In the genomic region with DNA sequence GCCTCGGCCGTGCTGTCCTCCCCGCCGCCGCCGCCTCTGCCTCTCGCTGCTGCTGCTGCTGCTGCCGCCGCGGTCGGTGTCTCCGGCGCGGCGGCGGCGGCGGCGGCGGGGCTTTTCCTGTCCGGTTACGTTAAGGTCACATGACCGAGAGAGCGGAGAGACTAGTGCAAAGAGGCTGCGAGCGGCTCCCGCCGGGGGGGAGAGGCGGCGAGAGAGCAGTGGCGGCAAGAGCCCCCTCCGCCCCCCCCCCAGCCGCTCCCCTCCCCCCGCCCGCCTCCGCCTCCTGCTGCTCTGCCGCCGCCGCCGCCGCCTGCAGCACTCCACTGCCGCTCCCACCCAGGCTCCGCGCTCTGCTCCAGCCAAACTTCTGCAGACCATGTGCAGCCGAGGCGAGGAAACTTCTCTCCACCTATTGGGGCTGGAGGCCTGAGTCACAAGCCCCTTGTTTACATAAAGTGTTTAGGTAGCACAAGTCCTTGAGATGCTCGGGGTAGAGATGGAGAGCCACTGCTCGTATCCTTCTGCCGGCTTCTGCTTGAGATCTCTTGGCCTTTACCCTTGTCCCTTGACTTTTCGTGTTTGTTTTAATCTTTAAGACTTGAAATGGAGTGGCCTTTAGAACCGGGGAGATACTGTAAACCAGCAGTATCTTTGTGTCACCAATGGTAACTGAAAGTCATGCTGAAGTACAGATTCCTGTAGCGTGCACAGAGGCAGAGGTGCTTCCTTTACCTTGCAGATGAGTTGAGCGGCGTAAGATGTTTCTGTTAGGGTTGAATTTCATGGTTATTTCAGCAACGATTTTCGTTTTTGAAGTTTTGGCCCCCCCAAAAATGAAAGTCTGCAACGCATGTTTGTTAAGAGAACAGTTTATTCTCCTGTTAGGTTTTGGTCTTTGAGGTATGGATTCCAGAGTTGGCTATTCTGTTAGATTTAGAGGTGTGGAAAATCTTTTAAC, we compare ENCODE assay signal across 8 cellular contexts.
DNase-seq lines count a peak whose midpoint lies in the region; ATAC-seq and TF ChIP-seq lines count a peak whose summit lies in the region.

A gene with protein sequence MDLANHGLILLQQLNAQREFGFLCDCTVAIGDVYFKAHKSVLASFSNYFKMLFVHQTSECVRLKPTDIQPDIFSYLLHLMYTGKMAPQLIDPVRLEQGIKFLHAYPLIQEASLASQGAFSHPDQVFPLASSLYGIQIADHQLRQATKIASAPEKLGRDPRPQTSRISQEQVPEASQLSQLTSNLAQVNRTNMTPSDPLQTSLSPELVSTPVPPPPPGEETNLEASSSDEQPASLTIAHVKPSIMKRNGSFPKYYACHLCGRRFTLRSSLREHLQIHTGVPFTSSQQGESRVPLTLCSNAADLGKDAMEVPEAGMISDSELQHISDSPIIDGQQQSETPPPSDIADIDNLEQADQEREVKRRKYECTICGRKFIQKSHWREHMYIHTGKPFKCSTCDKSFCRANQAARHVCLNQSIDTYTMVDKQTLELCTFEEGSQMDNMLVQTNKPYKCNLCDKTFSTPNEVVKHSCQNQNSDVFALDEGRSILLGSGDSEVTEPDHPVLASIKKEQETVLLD (minus strand): TSS at position 89 of the 958 bp plus-strand sequence. CDS start 17,922 bp downstream, outside the sequence.

- TF ChIP-seq POLR2A in Raji (IDR thresholded peaks at IDR 0.05; ENCODE audit: insufficient read depth, low read depth, low read length): peak; percentile 56

- H3K4me2 ChIP-seq in BLaER1: peak within 1 kb of the TSS; percentile 87

- H3K9ac ChIP-seq in BLaER1 (peak within 1 kb of the TSS; percentile 99), HUES6 (ENCODE audit: low read length) (peak within 1 kb of the TSS; percentile 97)

- H4K20me1 ChIP-seq in BLaER1: peaks cover 77% of the 10 kb centered on the region

- H3K4me3 ChIP-seq in BLaER1: peak within 1 kb of the TSS; percentile 96
- H3K4me3 ChIP-seq in HUES6 (ENCODE audit: low read depth, low read length): peak within 1 kb of the TSS; percentile 87

- H3K27ac ChIP-seq in BLaER1 (peak within 1 kb of the TSS; percentile 99), HUES6 (ENCODE audit: low read depth, low read length) (peak within 1 kb of the TSS; percentile 99)

- H3K9me3 Mint-ChIP-seq in nephron: no peaks in the 10 kb centered on the region
- no peaks in the 10 kb centered on the region for H3K9me3 Mint-ChIP-seq in stimulated activated naive CD8-positive, alpha-beta T cell treated with anti-CD3 and anti-CD28 coated beads, Interleukin-15, Interleukin-2, amounts not matched to agents 100 ng/mL and 50 ng/mL, for 24 hours

- H3K36me3 Mint-ChIP-seq in nephron (ENCODE audit: low read depth): peaks cover 23% of the 10 kb centered on the region
- peaks cover 34% of the 10 kb centered on the region for H3K36me3 Mint-ChIP-seq in stimulated activated naive CD8-positive, alpha-beta T cell treated with anti-CD3 and anti-CD28 coated beads, Interleukin-15, Interleukin-2, amounts not matched to agents 100 ng/mL and 50 ng/mL, for 24 hours (ENCODE audit: low read depth)

- H3K9me3 ChIP-seq in BLaER1: no peaks in the 10 kb centered on the region
- H3K9me3 ChIP-seq in HUES6 (ENCODE audit: control insufficient read depth, insufficient read depth, low read depth, low read length): no peaks in the 10 kb centered on the region

- peaks cover 40% of the 10 kb centered on the region for H3K4me1 Mint-ChIP-seq in nephron
- H3K4me1 Mint-ChIP-seq in stimulated activated naive CD8-positive, alpha-beta T cell treated with anti-CD3 and anti-CD28 coated beads, Interleukin-15, Interleukin-2, amounts not matched to agents 100 ng/mL and 50 ng/mL, for 24 hours (ENCODE audit: low read depth): peaks cover 69% of the 10 kb centered on the region

- peak; percentile 22 for ATAC-seq in GM19395 (IDR thresholded peaks at IDR 0.05; ENCODE audit: unreplicated experiment)

- H3K27me3 Mint-ChIP-seq in nephron (ENCODE audit: low read depth): no peaks in the 10 kb centered on the region
- H3K27me3 Mint-ChIP-seq in stimulated activated naive CD8-positive, alpha-beta T cell treated with anti-CD3 and anti-CD28 coated beads, Interleukin-15, Interleukin-2, amounts not matched to agents 100 ng/mL and 50 ng/mL, for 24 hours: no peaks in the 10 kb centered on the region

- peaks cover 47% of the 10 kb centered on the region for H3K4me1 ChIP-seq in BLaER1
- peaks cover 12% of the 10 kb centered on the region for H3K4me1 ChIP-seq in HUES6 (ENCODE audit: control insufficient read depth, insufficient read depth, low read length)

- peak within 1 kb of the TSS; percentile 92 to 99 (median 96) for H3K27ac Mint-ChIP-seq in nephron
- peak within 1 kb of the TSS; percentile 97 for H3K27ac Mint-ChIP-seq in stimulated activated naive CD8-positive, alpha-beta T cell treated with anti-CD3 and anti-CD28 coated beads, Interleukin-15, Interleukin-2, amounts not matched to agents 100 ng/mL and 50 ng/mL, for 24 hours

- H3K4me3 Mint-ChIP-seq in nephron: peak within 1 kb of the TSS; percentile 91 to 97 (median 91)
- peak within 1 kb of the TSS; percentile 97 for H3K4me3 Mint-ChIP-seq in stimulated activated naive CD8-positive, alpha-beta T cell treated with anti-CD3 and anti-CD28 coated beads, Interleukin-15, Interleukin-2, amounts not matched to agents 100 ng/mL and 50 ng/mL, for 24 hours

- no peaks in the 10 kb centered on the region for H3K27me3 ChIP-seq in BLaER1
- no peaks in the 10 kb centered on the region for H3K27me3 ChIP-seq in HUES6 (ENCODE audit: control insufficient read depth, insufficient read depth, low read length)

- H3K36me3 ChIP-seq in BLaER1: peaks cover 13% of the 10 kb centered on the region; the same call in 1 of the 2 replicates
- H3K36me3 ChIP-seq in HUES6 (ENCODE audit: control insufficient read depth, insufficient read depth, low read length): peaks cover 11% of the 10 kb centered on the region; the same call in 1 of the 2 replicates

- no peak for TF ChIP-seq CTCF in nephron (IDR thresholded peaks at IDR 0.05; ENCODE audit: unreplicated experiment in 3 of 3)

- DNase-seq in activated T-helper 9 cell treated with anti-CD3 and anti-CD28 coated beads, Interleukin-2, amount 50 U/mL, for 16 hours (ENCODE audit: low read depth): peak; percentile 59
- DNase-seq in fibroblast of the conjunctiva (ENCODE audit: low read depth): peak; percentile 63

Comparison
In these comparisons a context has a peak if more than half of its experiments do, and no peak if none do; other contexts are left out.
1. Peak in every context shown above with its lines: DNase-seq, ATAC-seq, H3K4me3 ChIP-seq and H3K27ac ChIP-seq.